8 cellular contexts compared by ENCODE assay signal in the genomic region with DNA sequence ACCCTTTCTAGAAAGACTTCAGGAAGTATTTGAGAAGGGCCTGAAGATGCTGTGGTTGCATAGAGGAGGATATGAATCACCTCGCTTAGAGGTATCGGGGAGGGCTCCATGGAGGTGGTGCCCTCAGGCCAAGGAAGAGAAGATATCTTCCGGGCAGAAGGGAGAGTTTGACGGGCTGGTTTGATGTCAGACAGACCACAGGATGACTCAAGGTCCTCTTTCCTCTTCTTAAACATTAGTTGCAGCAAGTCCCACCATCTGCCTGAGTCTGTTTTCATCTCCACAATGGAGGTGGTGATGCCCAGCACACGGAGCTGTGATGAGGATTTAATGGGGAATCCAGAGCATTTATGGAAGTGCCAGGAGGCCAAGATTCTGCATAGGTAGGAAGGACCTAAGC. TPM values are rescaled to one million over a fixed set of nuclear protein-coding genes. Genes with fewer than 3 reads are reported as not detected.
DNase-seq lines count a peak whose midpoint lies in the region; ATAC-seq, FAIRE-seq and TF ChIP-seq lines count a peak whose summit lies in the region.

No MANE protein-coding gene starts in this region.

- FAIRE-seq in GM12891 (lab: Jason Lieb, UNC), result peak; percentile 93

- WGBS in mesenchymal stem cell, result 31% methylated on average over 4 of the region's 5 CpGs

- H4K8ac ChIP-seq in mesenchymal stem cell (ENCODE audit: low read length), result no peak overlapping the region

- no peak overlapping the region for H3K9ac ChIP-seq in mesenchymal stem cell (ENCODE audit: low read length)

- peak overlapping the region; percentile 64 for H3K27ac ChIP-seq in KOPT-K1 (ENCODE audit: low read depth, low read length, poor library complexity, severe bottlenecking)
- H3K27ac ChIP-seq in mesenchymal stem cell (ENCODE audit: low read length, poor library complexity, severe bottlenecking), result no peak overlapping the region

- no peak overlapping the region for H2AK5ac ChIP-seq in mesenchymal stem cell (ENCODE audit: low read length, severe bottlenecking)

- H2AFZ ChIP-seq in mesenchymal stem cell (ENCODE audit: low read depth, low read length), result no peak overlapping the region

- H3K4me3 ChIP-seq in mesenchymal stem cell (ENCODE audit: insufficient read depth in 1 of 2, low read depth in 1 of 2, low read length in 2 of 2), result no peak overlapping the region

- no peak overlapping the region for H3K4me2 ChIP-seq in mesenchymal stem cell (ENCODE audit: low read length, poor library complexity, severe bottlenecking)

- DNase-seq in GM12891 (ENCODE audit: insufficient read length, low spot score) (no peak), mesenchymal stem cell (peak; percentile 85), NCI-H1930 (lab: John Stamatoyannopoulos, UW) (no peak), NCI-H82 (lab: John Stamatoyannopoulos, UW) (no peak)
- DNase-seq in activated CD8-positive, alpha-beta memory T cell treated with anti-CD3 and anti-CD28 coated beads for 4 hours (ENCODE audit: low read depth in 2 of 2), result peak; percentile 44 to 74

- no peak overlapping the region for H3K23ac ChIP-seq in mesenchymal stem cell (ENCODE audit: low read length in 2 of 2)

- peaks cover 2 to 51% of the 10 kb centered on the region in 2 experiments for H3K27me3 ChIP-seq in mesenchymal stem cell (ENCODE audit: control insufficient read depth in 1 of 2, insufficient read depth in 1 of 2, low read length in 2 of 2)

- H3K36me3 ChIP-seq in KOPT-K1 (ENCODE audit: insufficient read depth, low read length) (peaks cover 31% of the 10 kb centered on the region; the same call in 1 of the 2 replicates), mesenchymal stem cell (ENCODE audit: control insufficient read depth in 1 of 2, insufficient read depth in 2 of 2, low read depth in 1 of 2, low read length in 2 of 2) (no peaks in the 10 kb centered on the region)

- no peak for ATAC-seq in HG03469 (IDR thresholded peaks at IDR 0.05; ENCODE audit: unreplicated experiment)
- no peak for ATAC-seq in GM18517 (IDR thresholded peaks at IDR 0.05; ENCODE audit: unreplicated experiment)

- H2BK15ac ChIP-seq in mesenchymal stem cell (ENCODE audit: low read depth, poor library complexity, severe bottlenecking), result no peak overlapping the region

- no peak overlapping the region for H2BK5ac ChIP-seq in mesenchymal stem cell (ENCODE audit: low read depth, low read length, poor library complexity, severe bottlenecking)

- H3K18ac ChIP-seq in mesenchymal stem cell (ENCODE audit: low read depth in 1 of 2, low read length in 2 of 2), result no peak overlapping the region

- H3K4me1 ChIP-seq in mesenchymal stem cell (ENCODE audit: control insufficient read depth, insufficient read depth, low read depth, low read length), result peaks cover 5% of the 10 kb centered on the region

- no peak overlapping the region for H2BK120ac ChIP-seq in mesenchymal stem cell (ENCODE audit: low read depth, low read length)

- H3K9me3 ChIP-seq in KOPT-K1 (ENCODE audit: insufficient read depth, low read length, poor library complexity, severe bottlenecking), result no peaks in the 10 kb centered on the region
- H3K9me3 ChIP-seq in mesenchymal stem cell (ENCODE audit: control insufficient read depth, low read length), result no peaks in the 10 kb centered on the region

- H2BK12ac ChIP-seq in mesenchymal stem cell (ENCODE audit: low read length in 2 of 2), result no peak overlapping the region

- H3K4ac ChIP-seq in mesenchymal stem cell (ENCODE audit: low read depth in 1 of 2, low read length in 2 of 2), result no peak overlapping the region

- no peaks in the 10 kb centered on the region for H3K79me1 ChIP-seq in mesenchymal stem cell (replicated peaks; ENCODE audit: low read length, poor library complexity, severe bottlenecking)

- H3K14ac ChIP-seq in mesenchymal stem cell (ENCODE audit: low read length in 2 of 2), result no peak overlapping the region

- no peak for TF ChIP-seq POLR2A in GM12891 (IDR thresholded peaks at IDR 0.05; ENCODE audit: low read depth, low read length)

- H4K91ac ChIP-seq in mesenchymal stem cell (ENCODE audit: low read length), result no peak overlapping the region

TF ChIP-seq in GM12891, 5 proteins besides CTCF, POLR2A, EP300 and RAD21:
- TF ChIP-seq POU2F2 (IDR thresholded peaks at IDR 0.05; ENCODE audit: low read depth, low read length) (no peak; the same call in 1 of the 2 replicates), SPI1 (IDR thresholded peaks at IDR 0.05; ENCODE audit: low read depth, low read length) (0 out of 2 replicates have a peak, but pooled peaks have one; percentile 1)

RNA-seq across cellular contexts. Expression of a gene that starts 25.1 kb away (rescaled TPM):
- polyA plus RNA-seq in GM12891 (2012; ENCODE audit: low read depth, missing spikeins), result 82.2 TPM
- polyA plus RNA-seq in mesenchymal stem cell (2013, experiment 1 of 2), result 0.25 TPM
- polyA plus RNA-seq in mesenchymal stem cell (2013, experiment 2 of 2), result 0.33 TPM

Comparison
In these comparisons a context has a peak if more than half of its experiments do, and no peak if none do; other contexts are left out.
1. DNase-seq: peak in activated CD8-positive, alpha-beta memory T cell treated with anti-CD3 and anti-CD28 coated beads for 4 hours (2 of 2) and mesenchymal stem cell (single experiment); none in GM12891 (single experiment), NCI-H1930 (0 of 2) and NCI-H82 (single experiment).